8 cellular contexts compared by ENCODE assay signal in the genomic region with DNA sequence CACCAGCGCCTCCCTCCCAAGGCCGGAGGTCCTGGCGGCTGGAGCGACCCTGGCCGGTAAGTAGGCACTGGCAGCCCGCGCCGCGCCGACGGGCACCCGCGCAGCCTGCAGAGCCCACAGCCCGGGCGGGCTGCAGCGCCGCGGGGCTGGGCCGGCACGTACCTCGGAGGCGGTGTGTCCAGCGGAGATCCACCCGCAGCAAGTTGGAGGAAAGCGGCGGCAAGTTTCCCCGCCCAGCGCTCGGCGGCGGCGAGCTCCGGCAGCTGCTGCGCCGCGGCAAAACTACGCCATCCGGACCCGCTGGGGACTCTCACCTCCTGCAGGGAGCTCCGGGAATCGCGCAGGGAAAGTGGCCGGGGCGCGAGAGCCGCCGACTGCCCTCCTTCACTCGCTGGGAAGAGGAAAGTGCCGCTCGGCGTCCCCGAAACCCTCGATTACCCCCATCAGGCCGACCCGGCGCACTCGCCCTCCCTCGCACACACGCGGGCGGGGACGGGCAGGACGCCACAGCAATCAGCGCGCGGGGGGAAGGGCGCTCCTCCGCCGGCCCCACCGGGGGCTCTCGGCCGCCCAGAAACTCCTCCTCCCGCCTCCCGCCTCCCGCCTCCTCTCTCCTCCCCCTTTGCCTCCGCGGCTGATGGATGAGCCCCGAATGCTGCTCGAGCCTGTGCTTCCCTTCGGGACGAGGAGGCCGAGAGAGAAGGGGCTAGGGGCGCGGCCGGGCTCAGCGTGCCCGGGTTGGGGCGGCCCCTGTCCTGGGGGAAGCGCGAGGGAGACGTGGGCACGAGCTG. TPM values are rescaled to one million over a fixed set of nuclear protein-coding genes. Genes with fewer than 3 reads are reported as not detected.
DNase-seq lines count a peak whose midpoint lies in the region; ATAC-seq and TF ChIP-seq lines count a peak whose summit lies in the region.

TGFBR3 (minus strand) TSS at position 436 of the 791 bp plus-strand sequence. CDS start 24,620 bp downstream, outside the sequence.

- peak within 1 kb of the TSS; percentile 88 for H3K9ac ChIP-seq in skeletal muscle satellite cell (ENCODE audit: low read depth, low read length)

- TF ChIP-seq CTCF in GM12875 (IDR thresholded peaks at IDR 0.05; ENCODE audit: borderline replicate concordance, insufficient read depth, low read depth, low read length) = peak; percentile 55
- peak; percentile 68 for TF ChIP-seq CTCF in VCaP (conservative IDR thresholded peaks at IDR 0.05)

- H3K4me3 ChIP-seq in GM12875 (ENCODE audit: low read depth, low read length) (peak within 1 kb of the TSS; percentile 98), iPS-18c (ENCODE audit: insufficient read depth, low read depth, low read length) (peak within 1 kb of the TSS; percentile 86), skeletal muscle satellite cell (ENCODE audit: low read length) (peak within 1 kb of the TSS; percentile 89)

- H3K4me1 ChIP-seq in skeletal muscle satellite cell (ENCODE audit: control insufficient read depth, insufficient read depth, low read length) = peaks cover 28% of the 10 kb centered on the region

- peak; percentile 78 for ATAC-seq in HG02759 (IDR thresholded peaks at IDR 0.05; ENCODE audit: unreplicated experiment)

- H3K4me2 ChIP-seq in skeletal muscle satellite cell (ENCODE audit: low read length) = peak within 1 kb of the TSS; percentile 99

- peak within 1 kb of the TSS; percentile 74 for H3K27ac ChIP-seq in VCaP

- H3K36me3 ChIP-seq in skeletal muscle satellite cell (ENCODE audit: insufficient read depth, low read length) = no peaks in the 10 kb centered on the region

- peaks cover 3% of the 10 kb centered on the region for H3K9me3 ChIP-seq in iPS-18c (ENCODE audit: control insufficient read depth, insufficient read depth, low read length)
- H3K9me3 ChIP-seq in skeletal muscle satellite cell (replicated peaks; ENCODE audit: low read length) = no peaks in the 10 kb centered on the region

- DNase-seq in NCI-H1930 (lab: John Stamatoyannopoulos, UW) = peak; percentile 54 to 64
- DNase-seq in brain pericyte (ENCODE audit: low read depth, low spot score) = peak; percentile 83
- no peak for DNase-seq in MV-4-11 (lab: John Stamatoyannopoulos, UW)

- H3K27me3 ChIP-seq in skeletal muscle satellite cell (ENCODE audit: control insufficient read depth, insufficient read depth, low read length) = no peaks in the 10 kb centered on the region

RNA-seq across cellular contexts. Expression of gene TGFBR3, which starts in this region (rescaled TPM):
- total RNA-seq in skeletal muscle satellite cell (2012; rRNA removed) = 40.1 and 71.9 TPM in 2 replicates
